Comparison of ENCODE assay signal across 24 cellular contexts in the genomic region with DNA sequence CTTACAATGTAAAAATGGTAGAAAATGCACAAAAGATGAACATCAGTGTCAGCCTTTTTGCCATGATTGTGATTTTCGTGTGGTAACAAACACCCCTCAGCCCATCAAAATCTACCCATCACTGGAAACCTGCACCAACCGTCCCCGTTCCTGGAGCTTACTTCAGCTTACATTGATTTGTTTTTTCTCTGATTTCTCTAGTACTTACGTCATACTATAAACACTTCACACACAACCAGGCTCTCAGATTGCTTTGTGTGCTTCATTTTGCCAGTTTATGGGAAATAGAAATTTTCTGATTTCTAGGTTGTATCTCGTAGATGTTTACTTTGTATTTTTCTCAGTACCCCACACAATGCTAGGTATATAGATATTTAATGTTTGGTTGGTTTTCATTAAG.
"Had no signal": no experiment of that assay in that cellular context is flagged by ENCODE, and none has a peak within 500 bp of the region (broad histone marks: within the 10 kb centered on the region; RNA-seq: fewer than 3 reads in every experiment).

No MANE protein-coding gene starts in this region.

- H3K27ac ChIP-seq: colonic mucosa, epithelial cell of prostate, foreskin keratinocyte, gastroesophageal sphincter, heart left ventricle, hepatocyte, left lung had no signal

- H3K4me1 ChIP-seq: colonic mucosa, foreskin keratinocyte, gastroesophageal sphincter, heart left ventricle, left lung had no signal

- DNase-seq: colonic mucosa; cortex of kidney; effector CD8-positive, alpha-beta T cell; effector memory CD8-positive, alpha-beta T cell; endodermal cell; erythroblast; foreskin keratinocyte; heart left ventricle; hypothalamus; immature natural killer cell; islet precursor cell; kidney; kidney glomerular epithelial cell; left colon; left lung; left ventricle myocardium superior; mammary epithelial cell; mesendoderm; midbrain; naive thymus-derived CD4-positive, alpha-beta T cell had no signal

- H3K36me3 ChIP-seq: colonic mucosa, gastroesophageal sphincter, heart left ventricle, left lung had no signal

- H3K9me3 ChIP-seq: colonic mucosa had no signal

- H3K27me3 ChIP-seq: colonic mucosa, foreskin keratinocyte, gastroesophageal sphincter, heart left ventricle, hepatocyte, left lung had no signal

- H3K4me3 ChIP-seq: colonic mucosa, gastroesophageal sphincter, heart left ventricle, hepatocyte, left lung, lung had no signal
